Comparison of ENCODE assay signal across 24 cellular contexts in genomic region chr7:82633592-82633991, GRCh38.
"Had no signal": no experiment of that assay in that cellular context is flagged by ENCODE, and none has a peak within 500 bp of the region (broad histone marks: within the 10 kb centered on the region; RNA-seq: fewer than 3 reads in every experiment).

No MANE protein-coding gene starts in this region.

- DNase-seq: activated CD4-positive, alpha-beta T cell treated with anti-CD3 and anti-CD28 coated beads for 4 hours; activated CD4-positive, alpha-beta T cell treated with anti-CD3 and anti-CD28 coated beads, Interleukin-2, amount 50 U/mL, for 48 hours; activated CD4-positive, CD25-positive, alpha-beta regulatory T cell; activated CD8-positive, alpha-beta memory T cell treated with anti-CD3 and anti-CD28 coated beads, Interleukin-2, amount 50 U/mL, for 48 hours; activated naive CD4-positive, alpha-beta T cell; activated T-cell treated with anti-CD3 and anti-CD28 coated beads, Interleukin-2, amount 50 U/mL, for 4 hours; adrenal gland; brain microvascular endothelial cell; caudate nucleus; dermis blood vessel endothelial cell; effector CD8-positive, alpha-beta T cell; foreskin keratinocyte; immature natural killer cell; kidney glomerular epithelial cell; left ventricle myocardium inferior; naive thymus-derived CD4-positive, alpha-beta T cell; posterior cingulate gyrus; stimulated activated CD4-positive, alpha-beta T cell treated with anti-CD3 and anti-CD28 coated beads, Interleukin-15, amount 100 ng/mL, for 24 hours; stimulated activated CD8-positive, alpha-beta memory T cell treated with anti-CD3 and anti-CD28 coated beads, Interleukin-4, amount 100 ng/mL, for 48 hours; stimulated activated naive B cell treated with anti-CD40 and anti-IgM and Interleukin-4, amounts not matched to agents 10 μg/mL and 1 μg/mL and 100 μg/mL, for 72 hours; transverse colon had no signal

- H3K4me3 ChIP-seq: adrenal gland, ascending aorta, left ventricle myocardium inferior, smooth muscle cell, transverse colon had no signal

- H3K4me1 ChIP-seq: adrenal gland, ascending aorta, foreskin keratinocyte, left ventricle myocardium inferior, transverse colon had no signal

- H3K27me3 ChIP-seq: adrenal gland, ascending aorta, brain microvascular endothelial cell, foreskin keratinocyte, transverse colon had no signal

- FAIRE-seq: urothelium cell line had no signal

- H3K27ac ChIP-seq: adrenal gland, ascending aorta, brain microvascular endothelial cell, foreskin keratinocyte, left ventricle myocardium inferior, transverse colon had no signal

- H3K36me3 ChIP-seq: adrenal gland, ascending aorta, brain microvascular endothelial cell, left ventricle myocardium inferior, transverse colon had no signal

- H3K9me3 ChIP-seq: adrenal gland, ascending aorta, transverse colon had no signal
